1 cellular context compared by ENCODE assay signal in the genomic region with DNA sequence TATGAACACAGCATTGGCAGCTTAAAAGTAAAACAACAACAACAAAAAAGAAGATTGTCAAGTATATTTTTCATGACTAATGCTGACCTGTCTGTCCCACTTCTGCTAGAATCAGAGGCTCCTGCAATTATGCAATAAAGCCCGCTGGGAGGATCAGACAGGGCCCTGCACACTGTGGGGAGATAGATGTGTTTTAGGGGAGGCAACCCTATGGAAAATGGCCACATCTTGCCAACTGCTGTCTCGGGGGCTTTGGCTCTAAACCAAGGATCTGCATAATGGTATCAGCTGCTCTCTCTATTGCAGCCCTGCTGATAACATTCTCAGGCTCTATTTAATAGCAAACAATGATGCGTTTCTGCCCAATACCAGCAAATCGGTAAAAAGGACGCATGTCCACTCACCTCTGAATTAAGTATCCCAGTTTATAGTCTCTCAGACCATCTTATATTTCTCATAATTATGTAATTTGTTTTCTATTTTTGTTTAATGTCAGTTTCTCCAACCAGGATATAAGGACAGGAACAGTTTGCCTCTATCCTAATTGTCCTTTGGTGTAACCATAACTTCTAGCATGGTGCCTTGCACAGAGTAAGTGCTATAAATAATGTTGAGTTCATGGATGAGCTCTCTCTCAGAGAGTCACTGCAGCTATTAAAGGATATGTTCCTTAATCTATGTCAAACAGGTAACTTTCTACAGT.
TF ChIP-seq lines count a peak whose summit lies in the region.

No MANE protein-coding gene starts in this region.

TF ChIP-seq in K562, 482 proteins besides CTCF, POLR2A, EP300 and RAD21 (continued from another document and continues in another):
- TF ChIP-seq, protein P1, sequence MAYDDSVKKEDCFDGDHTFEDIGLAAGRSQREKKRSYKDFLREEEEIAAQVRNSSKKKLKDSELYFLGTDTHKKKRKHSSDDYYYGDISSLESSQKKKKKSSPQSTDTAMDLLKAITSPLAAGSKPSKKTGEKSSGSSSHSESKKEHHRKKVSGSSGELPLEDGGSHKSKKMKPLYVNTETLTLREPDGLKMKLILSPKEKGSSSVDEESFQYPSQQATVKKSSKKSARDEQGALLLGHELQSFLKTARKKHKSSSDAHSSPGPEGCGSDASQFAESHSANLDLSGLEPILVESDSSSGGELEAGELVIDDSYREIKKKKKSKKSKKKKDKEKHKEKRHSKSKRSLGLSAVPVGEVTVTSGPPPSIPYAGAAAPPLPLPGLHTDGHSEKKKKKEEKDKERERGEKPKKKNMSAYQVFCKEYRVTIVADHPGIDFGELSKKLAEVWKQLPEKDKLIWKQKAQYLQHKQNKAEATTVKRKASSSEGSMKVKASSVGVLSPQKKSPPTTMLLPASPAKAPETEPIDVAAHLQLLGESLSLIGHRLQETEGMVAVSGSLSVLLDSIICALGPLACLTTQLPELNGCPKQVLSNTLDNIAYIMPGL (CRISPR knock-in tag; IDR thresholded peaks at IDR 0.05) = no peak
- no peak for TF ChIP-seq POU5F1 (IDR thresholded peaks at IDR 0.05; ENCODE audit: borderline replicate concordance, low read depth, low read length, partially characterized antibody)
- TF ChIP-seq, protein P2, sequence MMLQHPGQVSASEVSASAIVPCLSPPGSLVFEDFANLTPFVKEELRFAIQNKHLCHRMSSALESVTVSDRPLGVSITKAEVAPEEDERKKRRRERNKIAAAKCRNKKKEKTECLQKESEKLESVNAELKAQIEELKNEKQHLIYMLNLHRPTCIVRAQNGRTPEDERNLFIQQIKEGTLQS (IDR thresholded peaks at IDR 0.05) = peak; percentile 80
- TF ChIP-seq, protein P2 (CRISPR knock-in tag; conservative IDR thresholded peaks at IDR 0.05) = no peak
- TF ChIP-seq CXXC5 (CRISPR knock-in tag; IDR thresholded peaks at IDR 0.05) = no peak
- TF ChIP-seq ZNF785 (CRISPR knock-in tag; IDR thresholded peaks at IDR 0.05) = no peak
- no peak for TF ChIP-seq RFX1 (IDR thresholded peaks at IDR 0.05)
- TF ChIP-seq FOS (IDR thresholded peaks at IDR 0.05; ENCODE audit: extremely low read depth, insufficient read length) = no peak
- TF ChIP-seq ZNF24 (IDR thresholded peaks at IDR 0.05) = no peak
- TF ChIP-seq HCFC1 (IDR thresholded peaks at IDR 0.05; ENCODE audit: low read depth, low read length) = no peak
- TF ChIP-seq ZNF124 (CRISPR knock-in tag; IDR thresholded peaks at IDR 0.05) = no peak
- no peak for TF ChIP-seq HIVEP1 (CRISPR knock-in tag; IDR thresholded peaks at IDR 0.05)
- peak; percentile 98 for TF ChIP-seq CEBPB (tag; IDR thresholded peaks at IDR 0.05)
- TF ChIP-seq, protein P3, sequence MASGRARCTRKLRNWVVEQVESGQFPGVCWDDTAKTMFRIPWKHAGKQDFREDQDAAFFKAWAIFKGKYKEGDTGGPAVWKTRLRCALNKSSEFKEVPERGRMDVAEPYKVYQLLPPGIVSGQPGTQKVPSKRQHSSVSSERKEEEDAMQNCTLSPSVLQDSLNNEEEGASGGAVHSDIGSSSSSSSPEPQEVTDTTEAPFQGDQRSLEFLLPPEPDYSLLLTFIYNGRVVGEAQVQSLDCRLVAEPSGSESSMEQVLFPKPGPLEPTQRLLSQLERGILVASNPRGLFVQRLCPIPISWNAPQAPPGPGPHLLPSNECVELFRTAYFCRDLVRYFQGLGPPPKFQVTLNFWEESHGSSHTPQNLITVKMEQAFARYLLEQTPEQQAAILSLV (tag; IDR thresholded peaks at IDR 0.05) = no peak
- no peak for TF ChIP-seq ZNF584 (CRISPR knock-in tag; IDR thresholded peaks at IDR 0.05; ENCODE audit: low read depth)
- no peak for TF ChIP-seq ZNF766 (CRISPR knock-in tag; conservative IDR thresholded peaks at IDR 0.05)
- TF ChIP-seq, protein P4, sequence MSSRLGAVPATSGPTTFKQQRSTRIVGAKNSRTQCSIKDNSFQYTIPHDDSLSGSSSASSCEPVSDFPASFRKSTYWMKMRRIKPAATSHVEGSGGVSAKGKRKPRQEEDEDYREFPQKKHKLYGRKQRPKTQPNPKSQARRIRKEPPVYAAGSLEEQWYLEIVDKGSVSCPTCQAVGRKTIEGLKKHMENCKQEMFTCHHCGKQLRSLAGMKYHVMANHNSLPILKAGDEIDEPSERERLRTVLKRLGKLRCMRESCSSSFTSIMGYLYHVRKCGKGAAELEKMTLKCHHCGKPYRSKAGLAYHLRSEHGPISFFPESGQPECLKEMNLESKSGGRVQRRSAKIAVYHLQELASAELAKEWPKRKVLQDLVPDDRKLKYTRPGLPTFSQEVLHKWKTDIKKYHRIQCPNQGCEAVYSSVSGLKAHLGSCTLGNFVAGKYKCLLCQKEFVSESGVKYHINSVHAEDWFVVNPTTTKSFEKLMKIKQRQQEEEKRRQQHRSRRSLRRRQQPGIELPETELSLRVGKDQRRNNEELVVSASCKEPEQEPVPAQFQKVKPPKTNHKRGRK (tag; IDR thresholded peaks at IDR 0.05) = no peak
- TF ChIP-seq RNF2 (IDR thresholded peaks at IDR 0.05) = no peak
- TF ChIP-seq, protein P5, sequence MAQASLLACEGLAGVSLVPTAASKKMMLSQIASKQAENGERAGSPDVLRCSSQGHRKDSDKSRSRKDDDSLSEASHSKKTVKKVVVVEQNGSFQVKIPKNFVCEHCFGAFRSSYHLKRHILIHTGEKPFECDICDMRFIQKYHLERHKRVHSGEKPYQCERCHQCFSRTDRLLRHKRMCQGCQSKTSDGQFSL (CRISPR knock-in tag; IDR thresholded peaks at IDR 0.05) = no peak
- TF ChIP-seq, protein P5 (tag; IDR thresholded peaks at IDR 0.05) = no peak
- TF ChIP-seq ZNF717 (CRISPR knock-in tag; IDR thresholded peaks at IDR 0.05) = no peak
- TF ChIP-seq CHCHD3 (CRISPR knock-in tag; IDR thresholded peaks at IDR 0.05) = 0 out of 2 replicates have a peak, but pooled peaks have one; percentile 42
- TF ChIP-seq, protein P6, sequence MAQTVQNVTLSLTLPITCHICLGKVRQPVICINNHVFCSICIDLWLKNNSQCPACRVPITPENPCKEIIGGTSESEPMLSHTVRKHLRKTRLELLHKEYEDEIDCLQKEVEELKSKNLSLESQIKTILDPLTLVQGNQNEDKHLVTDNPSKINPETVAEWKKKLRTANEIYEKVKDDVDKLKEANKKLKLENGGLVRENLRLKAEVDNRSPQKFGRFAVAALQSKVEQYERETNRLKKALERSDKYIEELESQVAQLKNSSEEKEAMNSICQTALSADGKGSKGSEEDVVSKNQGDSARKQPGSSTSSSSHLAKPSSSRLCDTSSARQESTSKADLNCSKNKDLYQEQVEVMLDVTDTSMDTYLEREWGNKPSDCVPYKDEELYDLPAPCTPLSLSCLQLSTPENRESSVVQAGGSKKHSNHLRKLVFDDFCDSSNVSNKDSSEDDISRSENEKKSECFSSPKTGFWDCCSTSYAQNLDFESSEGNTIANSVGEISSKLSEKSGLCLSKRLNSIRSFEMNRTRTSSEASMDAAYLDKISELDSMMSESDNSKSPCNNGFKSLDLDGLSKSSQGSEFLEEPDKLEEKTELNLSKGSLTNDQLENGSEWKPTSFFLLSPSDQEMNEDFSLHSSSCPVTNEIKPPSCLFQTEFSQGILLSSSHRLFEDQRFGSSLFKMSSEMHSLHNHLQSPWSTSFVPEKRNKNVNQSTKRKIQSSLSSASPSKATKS (CRISPR knock-in tag; IDR thresholded peaks at IDR 0.05) = no peak
- no peak for TF ChIP-seq ZNF444 (CRISPR knock-in tag; IDR thresholded peaks at IDR 0.05)
- no peak for TF ChIP-seq NCOA1 (IDR thresholded peaks at IDR 0.05; ENCODE audit: low read depth)
- peak; percentile 8; the same call in 1 of the 2 replicates for TF ChIP-seq FOXM1 (IDR thresholded peaks at IDR 0.05; ENCODE audit: low read depth)
- no peak for TF ChIP-seq FOXM1 (CRISPR knock-in tag; IDR thresholded peaks at IDR 0.05; ENCODE audit: low read depth)
- peak; percentile 43; the same call in 1 of the 2 replicates for TF ChIP-seq TEAD4 (IDR thresholded peaks at IDR 0.05; ENCODE audit: low read length)
- TF ChIP-seq TEAD4 (CRISPR knock-in tag; IDR thresholded peaks at IDR 0.05; ENCODE audit: borderline replicate concordance) = no peak
- TF ChIP-seq MECOM (CRISPR knock-in tag; IDR thresholded peaks at IDR 0.05) = no peak; the same call in 1 of the 2 replicates
- TF ChIP-seq, protein P7, sequence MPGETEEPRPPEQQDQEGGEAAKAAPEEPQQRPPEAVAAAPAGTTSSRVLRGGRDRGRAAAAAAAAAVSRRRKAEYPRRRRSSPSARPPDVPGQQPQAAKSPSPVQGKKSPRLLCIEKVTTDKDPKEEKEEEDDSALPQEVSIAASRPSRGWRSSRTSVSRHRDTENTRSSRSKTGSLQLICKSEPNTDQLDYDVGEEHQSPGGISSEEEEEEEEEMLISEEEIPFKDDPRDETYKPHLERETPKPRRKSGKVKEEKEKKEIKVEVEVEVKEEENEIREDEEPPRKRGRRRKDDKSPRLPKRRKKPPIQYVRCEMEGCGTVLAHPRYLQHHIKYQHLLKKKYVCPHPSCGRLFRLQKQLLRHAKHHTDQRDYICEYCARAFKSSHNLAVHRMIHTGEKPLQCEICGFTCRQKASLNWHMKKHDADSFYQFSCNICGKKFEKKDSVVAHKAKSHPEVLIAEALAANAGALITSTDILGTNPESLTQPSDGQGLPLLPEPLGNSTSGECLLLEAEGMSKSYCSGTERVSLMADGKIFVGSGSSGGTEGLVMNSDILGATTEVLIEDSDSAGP (CRISPR knock-in tag; IDR thresholded peaks at IDR 0.05) = 0 out of 2 replicates have a peak, but pooled peaks have one; percentile 20
- TF ChIP-seq, protein P8, sequence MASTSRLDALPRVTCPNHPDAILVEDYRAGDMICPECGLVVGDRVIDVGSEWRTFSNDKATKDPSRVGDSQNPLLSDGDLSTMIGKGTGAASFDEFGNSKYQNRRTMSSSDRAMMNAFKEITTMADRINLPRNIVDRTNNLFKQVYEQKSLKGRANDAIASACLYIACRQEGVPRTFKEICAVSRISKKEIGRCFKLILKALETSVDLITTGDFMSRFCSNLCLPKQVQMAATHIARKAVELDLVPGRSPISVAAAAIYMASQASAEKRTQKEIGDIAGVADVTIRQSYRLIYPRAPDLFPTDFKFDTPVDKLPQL (IDR thresholded peaks at IDR 0.05; ENCODE audit: extremely low read depth, insufficient read length) = no peak
- TF ChIP-seq, protein P9, sequence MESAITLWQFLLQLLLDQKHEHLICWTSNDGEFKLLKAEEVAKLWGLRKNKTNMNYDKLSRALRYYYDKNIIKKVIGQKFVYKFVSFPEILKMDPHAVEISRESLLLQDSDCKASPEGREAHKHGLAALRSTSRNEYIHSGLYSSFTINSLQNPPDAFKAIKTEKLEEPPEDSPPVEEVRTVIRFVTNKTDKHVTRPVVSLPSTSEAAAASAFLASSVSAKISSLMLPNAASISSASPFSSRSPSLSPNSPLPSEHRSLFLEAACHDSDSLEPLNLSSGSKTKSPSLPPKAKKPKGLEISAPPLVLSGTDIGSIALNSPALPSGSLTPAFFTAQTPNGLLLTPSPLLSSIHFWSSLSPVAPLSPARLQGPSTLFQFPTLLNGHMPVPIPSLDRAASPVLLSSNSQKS (CRISPR knock-in tag; IDR thresholded peaks at IDR 0.05) = no peak
- TF ChIP-seq, protein P10, sequence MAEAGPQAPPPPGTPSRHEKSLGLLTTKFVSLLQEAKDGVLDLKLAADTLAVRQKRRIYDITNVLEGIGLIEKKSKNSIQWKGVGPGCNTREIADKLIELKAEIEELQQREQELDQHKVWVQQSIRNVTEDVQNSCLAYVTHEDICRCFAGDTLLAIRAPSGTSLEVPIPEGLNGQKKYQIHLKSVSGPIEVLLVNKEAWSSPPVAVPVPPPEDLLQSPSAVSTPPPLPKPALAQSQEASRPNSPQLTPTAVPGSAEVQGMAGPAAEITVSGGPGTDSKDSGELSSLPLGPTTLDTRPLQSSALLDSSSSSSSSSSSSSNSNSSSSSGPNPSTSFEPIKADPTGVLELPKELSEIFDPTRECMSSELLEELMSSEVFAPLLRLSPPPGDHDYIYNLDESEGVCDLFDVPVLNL (CRISPR knock-in tag; IDR thresholded peaks at IDR 0.05; ENCODE audit: low read depth) = no peak
- TF ChIP-seq U2AF2 (optimal IDR thresholded peaks at IDR 0.05; ENCODE audit: low read depth, low read length) = no peak
- no peak for TF ChIP-seq PRPF4 (IDR thresholded peaks at IDR 0.05; ENCODE audit: insufficient read depth, low read depth, low read length, poor library complexity, severe bottlenecking)
- TF ChIP-seq BACH1 (tag; IDR thresholded peaks at IDR 0.05) = peak; percentile 65; the same call in 1 of the 2 replicates
- TF ChIP-seq, protein P11, sequence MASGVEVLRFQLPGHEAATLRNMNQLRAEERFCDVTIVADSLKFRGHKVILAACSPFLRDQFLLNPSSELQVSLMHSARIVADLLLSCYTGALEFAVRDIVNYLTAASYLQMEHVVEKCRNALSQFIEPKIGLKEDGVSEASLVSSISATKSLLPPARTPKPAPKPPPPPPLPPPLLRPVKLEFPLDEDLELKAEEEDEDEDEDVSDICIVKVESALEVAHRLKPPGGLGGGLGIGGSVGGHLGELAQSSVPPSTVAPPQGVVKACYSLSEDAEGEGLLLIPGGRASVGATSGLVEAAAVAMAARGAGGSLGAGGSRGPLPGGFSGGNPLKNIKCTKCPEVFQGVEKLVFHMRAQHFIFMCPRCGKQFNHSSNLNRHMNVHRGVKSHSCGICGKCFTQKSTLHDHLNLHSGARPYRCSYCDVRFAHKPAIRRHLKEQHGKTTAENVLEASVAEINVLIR (CRISPR knock-in tag; IDR thresholded peaks at IDR 0.05) = no peak
- no peak for TF ChIP-seq XRCC3 (IDR thresholded peaks at IDR 0.05)
- 0 out of 2 replicates have a peak, but pooled peaks have one; percentile 2 for TF ChIP-seq MYC (IDR thresholded peaks at IDR 0.05; ENCODE audit: low read depth, low read length)
- TF ChIP-seq MYC (CRISPR knock-in tag; IDR thresholded peaks at IDR 0.05; ENCODE audit: borderline replicate concordance, low read depth) = no peak
- no peak for TF ChIP-seq ZNF431 (CRISPR knock-in tag; IDR thresholded peaks at IDR 0.05)
- 0 out of 2 replicates have a peak, but pooled peaks have one; percentile 37 for TF ChIP-seq CTBP1 (IDR thresholded peaks at IDR 0.05; ENCODE audit: borderline replicate concordance)
- no peak for TF ChIP-seq ZNF561 (CRISPR knock-in tag; conservative IDR thresholded peaks at IDR 0.05)
- TF ChIP-seq ZFP1 (CRISPR knock-in tag; IDR thresholded peaks at IDR 0.05) = no peak
- TF ChIP-seq ZC3H4 (CRISPR knock-in tag; IDR thresholded peaks at IDR 0.05; ENCODE audit: borderline replicate concordance) = no peak
- TF ChIP-seq ZNF121 (CRISPR knock-in tag; conservative IDR thresholded peaks at IDR 0.05) = no peak
- TF ChIP-seq TRIM28 (IDR thresholded peaks at IDR 0.05) = peak; percentile 29; the same call in 1 of the 2 replicates
- no peak for TF ChIP-seq CBX5 (IDR thresholded peaks at IDR 0.05; ENCODE audit: borderline replicate concordance, low read depth)
- TF ChIP-seq, protein P12, sequence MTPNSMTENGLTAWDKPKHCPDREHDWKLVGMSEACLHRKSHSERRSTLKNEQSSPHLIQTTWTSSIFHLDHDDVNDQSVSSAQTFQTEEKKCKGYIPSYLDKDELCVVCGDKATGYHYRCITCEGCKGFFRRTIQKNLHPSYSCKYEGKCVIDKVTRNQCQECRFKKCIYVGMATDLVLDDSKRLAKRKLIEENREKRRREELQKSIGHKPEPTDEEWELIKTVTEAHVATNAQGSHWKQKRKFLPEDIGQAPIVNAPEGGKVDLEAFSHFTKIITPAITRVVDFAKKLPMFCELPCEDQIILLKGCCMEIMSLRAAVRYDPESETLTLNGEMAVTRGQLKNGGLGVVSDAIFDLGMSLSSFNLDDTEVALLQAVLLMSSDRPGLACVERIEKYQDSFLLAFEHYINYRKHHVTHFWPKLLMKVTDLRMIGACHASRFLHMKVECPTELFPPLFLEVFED (CRISPR knock-in tag; conservative IDR thresholded peaks at IDR 0.05) = no peak
- no peak for TF ChIP-seq TAF7 (tag; IDR thresholded peaks at IDR 0.05)
- TF ChIP-seq HDAC8 (tag; IDR thresholded peaks at IDR 0.05) = no peak
